ENCODE assay signal across 1 cellular context in the genomic region with DNA sequence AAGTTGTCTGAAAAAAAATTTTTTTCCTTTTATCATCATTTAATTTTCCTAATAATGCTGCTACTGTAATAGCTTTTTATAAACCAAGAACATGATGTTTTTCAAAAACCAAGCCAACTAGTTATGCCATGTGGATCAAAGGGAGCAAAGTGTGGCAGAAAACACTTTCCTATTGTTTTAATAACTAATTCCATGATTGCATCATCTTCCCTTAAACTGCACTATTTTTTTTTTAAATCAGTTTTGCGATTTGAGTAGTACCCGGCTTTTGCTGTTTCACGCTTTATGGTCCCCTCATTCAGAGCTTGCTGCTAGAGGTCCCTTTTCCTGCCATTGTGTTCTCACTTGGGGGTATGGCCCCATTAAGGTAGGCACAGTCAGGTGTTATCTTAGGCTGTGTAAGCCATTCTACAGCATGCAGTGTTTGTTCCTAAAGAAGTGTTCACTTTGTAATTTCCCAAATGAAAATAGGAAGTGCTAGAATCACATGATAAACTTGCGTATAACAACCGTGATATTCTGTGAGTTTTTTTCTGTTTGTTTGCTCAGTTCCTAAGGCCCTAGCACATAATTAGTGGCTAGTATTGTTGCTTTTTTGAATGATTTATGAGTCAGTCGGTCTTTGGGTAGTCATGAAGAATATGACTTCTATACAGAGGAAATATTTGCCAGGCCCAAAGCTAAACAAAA.
TF ChIP-seq lines count a peak whose summit lies in the region.

No MANE protein-coding gene starts in this region.

TF ChIP-seq in IMR-90, 13 proteins besides CTCF, POLR2A, EP300 and RAD21 (continued from another document):
- no peak for TF ChIP-seq NFE2L2 (IDR thresholded peaks at IDR 0.05; ENCODE audit: low read depth, low read length)
TF ChIP-seq in IMR-90: peak in this region for 1.
